Comparison of ENCODE assay signal across 6 cellular contexts in genomic region chr13:105316731-105317130, GRCh38.
"Had no signal": no experiment of that assay in that cellular context is flagged by ENCODE, and none has a peak within 500 bp of the region (broad histone marks: within the 10 kb centered on the region; RNA-seq: fewer than 3 reads in every experiment).

No MANE protein-coding gene starts in this region.

- H3K27ac Mint-ChIP-seq: IgD-negative memory B cell had no signal

- H3K4me1 Mint-ChIP-seq: IgD-negative memory B cell had no signal

- H3K4me3 Mint-ChIP-seq: IgD-negative memory B cell had no signal

- H3K4me3 ChIP-seq: K562 had no signal

- H3K36me3 Mint-ChIP-seq: IgD-negative memory B cell had no signal

- DNase-seq: IMR-90, KBM-7 had no signal

- H3K27ac ChIP-seq: HL-60 had no signal

- ATAC-seq: HepG2, K562 had no signal
